Comparison of ENCODE assay signal across 23 cellular contexts in the genomic region with DNA sequence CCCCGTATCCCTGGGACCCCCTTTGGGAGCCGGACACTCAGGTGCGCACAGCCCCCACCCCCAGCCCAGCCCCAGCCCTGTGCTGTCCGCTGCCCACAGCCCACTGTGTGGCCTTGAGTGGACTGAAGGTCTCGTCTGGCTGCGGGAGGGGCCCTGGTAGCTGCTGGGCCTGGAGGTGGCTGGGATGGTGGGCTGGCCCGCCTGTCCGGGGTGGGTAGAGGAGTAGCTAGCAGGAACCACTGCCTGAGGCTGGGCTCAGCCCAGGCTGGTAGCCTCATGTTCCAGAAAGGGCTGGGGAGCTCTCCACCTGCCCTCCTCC. TPM values are rescaled to one million over a fixed set of nuclear protein-coding genes. Genes with fewer than 3 reads are reported as not detected.
DNase-seq lines count a peak whose midpoint lies in the region; ATAC-seq and TF ChIP-seq lines count a peak whose summit lies in the region.
"Had no signal": no experiment of that assay in that cellular context is flagged by ENCODE, and none has a peak within 500 bp of the region (broad histone marks: within the 10 kb centered on the region; RNA-seq: fewer than 3 reads in every experiment).

No MANE protein-coding gene starts in this region.

- CTCF ChIA-PET in MCF 10A (lab: Yijun Ruan, JAX) = interaction anchor here (1.6 kb wide), 1 partner anchor 10 kb away, joined by 4 read pairs; no protein-coding TSS in a partner anchor
- CTCF ChIA-PET in mammary epithelial cell (lab: Charles Lee; ENCODE audit: low non-redundant PET) = no interaction called here

- no peaks in the 10 kb centered on the region for H3K4me1 ChIP-seq in mammary epithelial cell (ENCODE audit: insufficient read depth, low read length)
- H3K4me1 ChIP-seq in lower lobe of right lung = no peaks in the 10 kb centered on the region
- H3K4me1 ChIP-seq in stomach = peaks cover 8 to 47% (median 41%) of the 10 kb centered on the region in 4 donors
- H3K4me1 ChIP-seq: Peyer's patch had no signal

- H3K9me3 Mint-ChIP-seq in MCF 10A (ENCODE audit: unreplicated experiment) = peaks cover 9% of the 10 kb centered on the region
- H3K9me3 Mint-ChIP-seq in activated T-helper 1 cell treated with anti-CD3 and anti-CD28 coated beads, Interleukin-12 subunit alpha, Interleukin-12 subunit beta, Interleukin-2, Interleukin-4 antibody, amounts not matched to agents 30 ng/mL and 10 ng/mL and 1 ng/mL, durations not matched to agents 14 hours and 24 hours and 36 hours = no peaks in the 10 kb centered on the region
- H3K9me3 Mint-ChIP-seq: CD4-positive, CD25-positive, alpha-beta regulatory T cell had no signal

- intact Hi-C loops in MCF 10A (cut with micrococcal nuclease) = no loop called here
- intact Hi-C loops in mammary epithelial cell (cut with micrococcal nuclease) = no loop called here
- intact Hi-C loops in lower lobe of right lung (cut with DNase I) = no loop called here
- intact Hi-C loops in stomach (cut with DNase I; ENCODE audit: low total_unique reads) = no loop called here
- intact Hi-C loops in activated T-helper 1 cell treated with anti-CD3 and anti-CD28 coated beads, Interleukin-12 subunit alpha, Interleukin-12 subunit beta, Interleukin-2, Interleukin-4 antibody, amounts not matched to agents 30 ng/mL and 10 ng/mL and 1 ng/mL, durations not matched to agents 14 hours and 24 hours and 36 hours (cut with micrococcal nuclease) = no loop called here

- DNase-seq in MCF 10A (ENCODE audit: unreplicated experiment) (peak; percentile 26), mammary epithelial cell (no peak), NCI-H226 (peak; percentile 36), lower lobe of right lung (peak; percentile 34), stomach (no peak)
- no peak for DNase-seq in activated naive CD4-positive, alpha-beta T cell treated with anti-CD3 and anti-CD28 coated beads, Interleukin-2, amount 50 U/mL, for 16 hours
- no peak for DNase-seq in activated T-helper 1 cell treated with anti-CD3 and anti-CD28 coated beads, Interleukin-12 subunit alpha, Interleukin-12 subunit beta, Interleukin-2, Interleukin-4 antibody, amounts not matched to agents 30 ng/mL and 10 ng/mL and 1 ng/mL, durations not matched to agents 14 hours and 24 hours and 36 hours (ENCODE audit: low spot score)
- DNase-seq in stimulated activated CD8-positive, alpha-beta memory T cell treated with anti-CD3 and anti-CD28 coated beads, Interleukin-4, amount 100 ng/mL, for 48 hours = no peak
- DNase-seq: AML-193; CD4-positive, CD25-positive, alpha-beta regulatory T cell; DMS79; GOT3; KBM-7; NCI-H1092; NCI-H1436; NCI-H1930; NCI-H345; NCI-H524; NCI-H774; NK-92 treated with Interleukin-12 subunit alpha and Interleukin-12 subunit beta, amount 100 ng/mL, for 24 hours; Peyer's patch had no signal

- H3K27ac ChIP-seq in mammary epithelial cell (ENCODE audit: insufficient read depth, low read depth, low read length) (no peak overlapping the region), lower lobe of right lung (no peak overlapping the region), stomach (peak overlapping the region in 3 of 5 donors; percentile 1 to 65 (median 23))
- H3K27ac ChIP-seq: 22Rv1, Peyer's patch had no signal

- 84% methylated on average over 5 of the region's 8 CpGs for WGBS in mammary epithelial cell (ENCODE audit: low coverage, missing lambda C conversion rate)
- WGBS in stomach, 5 donors = 52 to 81% (median 65%) methylated on average over 5 to 8 of the region's 8 CpGs; no CpG with 5 or more reads in 1 of the 5 donors

- no peak for TF ChIP-seq CTCF in MCF 10A (IDR thresholded peaks at IDR 0.05; ENCODE audit: unreplicated experiment)
- no peak for TF ChIP-seq CTCF in mammary epithelial cell (conservative IDR thresholded peaks at IDR 0.05 in 1 of 2, IDR thresholded peaks at IDR 0.05 in 1 of 2; ENCODE audit: extremely low read depth in 1 of 2, insufficient read depth in 1 of 2, low read depth in 1 of 2, low read length in 2 of 2)
- no peak for TF ChIP-seq CTCF in lower lobe of right lung (IDR thresholded peaks at IDR 0.05)
- no peak for TF ChIP-seq CTCF in stomach (IDR thresholded peaks at IDR 0.05)

- in situ Hi-C loops in mammary epithelial cell (cut with MboI; ENCODE audit: low sequenced_read_pairs in 2 of 2) = no loop called here

- no peaks in the 10 kb centered on the region for H3K27me3 Mint-ChIP-seq in MCF 10A (ENCODE audit: insufficient read depth, unreplicated experiment)
- H3K27me3 Mint-ChIP-seq in activated T-helper 1 cell treated with anti-CD3 and anti-CD28 coated beads, Interleukin-12 subunit alpha, Interleukin-12 subunit beta, Interleukin-2, Interleukin-4 antibody, amounts not matched to agents 30 ng/mL and 10 ng/mL and 1 ng/mL, durations not matched to agents 14 hours and 24 hours and 36 hours (ENCODE audit: insufficient read depth) = peaks cover 2% of the 10 kb centered on the region

- H3K36me3 ChIP-seq in mammary epithelial cell (ENCODE audit: insufficient read depth, low read length) = no peaks in the 10 kb centered on the region
- no peaks in the 10 kb centered on the region for H3K36me3 ChIP-seq in lower lobe of right lung
- no peaks in the 10 kb centered on the region for H3K36me3 ChIP-seq in stomach
- H3K36me3 ChIP-seq: Peyer's patch had no signal

- no peak overlapping the region for H2AFZ ChIP-seq in mammary epithelial cell (ENCODE audit: low read depth, low read length)

- BruUV-seq in MCF 10A (replicated peaks; lab: Mats Ljungman, UMichigan) (no TSS peak), mammary epithelial cell (replicated peaks; lab: Mats Ljungman, UMichigan) (no TSS peak)

- POLR2A ChIA-PET in MCF 10A (lab: Yijun Ruan, JAX) = no interaction called here

- no peak for TF ChIP-seq POLR2A in stomach (IDR thresholded peaks at IDR 0.05)

- no peaks in the 10 kb centered on the region for H4K20me1 ChIP-seq in mammary epithelial cell (ENCODE audit: insufficient read depth, low read length)

- no peaks in the 10 kb centered on the region for H3K9me3 ChIP-seq in mammary epithelial cell (replicated peaks; ENCODE audit: insufficient read depth, low read length)
- no peaks in the 10 kb centered on the region for H3K9me3 ChIP-seq in lower lobe of right lung
- no peaks in the 10 kb centered on the region for H3K9me3 ChIP-seq in stomach
- H3K9me3 ChIP-seq: Peyer's patch had no signal

- H3K4me3 Mint-ChIP-seq in MCF 10A (ENCODE audit: unreplicated experiment) = no peak overlapping the region
- no peak overlapping the region for H3K4me3 Mint-ChIP-seq in activated T-helper 1 cell treated with anti-CD3 and anti-CD28 coated beads, Interleukin-12 subunit alpha, Interleukin-12 subunit beta, Interleukin-2, Interleukin-4 antibody, amounts not matched to agents 30 ng/mL and 10 ng/mL and 1 ng/mL, durations not matched to agents 14 hours and 24 hours and 36 hours

- peaks cover 11% of the 10 kb centered on the region for H3K4me1 Mint-ChIP-seq in MCF 10A (ENCODE audit: insufficient read depth, unreplicated experiment)
- no peaks in the 10 kb centered on the region for H3K4me1 Mint-ChIP-seq in activated T-helper 1 cell treated with anti-CD3 and anti-CD28 coated beads, Interleukin-12 subunit alpha, Interleukin-12 subunit beta, Interleukin-2, Interleukin-4 antibody, amounts not matched to agents 30 ng/mL and 10 ng/mL and 1 ng/mL, durations not matched to agents 14 hours and 24 hours and 36 hours (ENCODE audit: low read depth)
- H3K4me1 Mint-ChIP-seq: CD4-positive, CD25-positive, alpha-beta regulatory T cell had no signal

- TF ChIP-seq EP300 in stomach (IDR thresholded peaks at IDR 0.05) = no peak

- no peak for ATAC-seq in lower lobe of right lung

- H3K36me3 Mint-ChIP-seq in MCF 10A (ENCODE audit: insufficient read depth, unreplicated experiment) = no peaks in the 10 kb centered on the region
- no peaks in the 10 kb centered on the region for H3K36me3 Mint-ChIP-seq in activated T-helper 1 cell treated with anti-CD3 and anti-CD28 coated beads, Interleukin-12 subunit alpha, Interleukin-12 subunit beta, Interleukin-2, Interleukin-4 antibody, amounts not matched to agents 30 ng/mL and 10 ng/mL and 1 ng/mL, durations not matched to agents 14 hours and 24 hours and 36 hours (ENCODE audit: low read depth)
- H3K36me3 Mint-ChIP-seq: CD4-positive, CD25-positive, alpha-beta regulatory T cell had no signal

- peak overlapping the region; percentile 69 for H3K27ac Mint-ChIP-seq in MCF 10A (ENCODE audit: low read depth, unreplicated experiment)
- H3K27ac Mint-ChIP-seq in activated T-helper 1 cell treated with anti-CD3 and anti-CD28 coated beads, Interleukin-12 subunit alpha, Interleukin-12 subunit beta, Interleukin-2, Interleukin-4 antibody, amounts not matched to agents 30 ng/mL and 10 ng/mL and 1 ng/mL, durations not matched to agents 14 hours and 24 hours and 36 hours = no peak overlapping the region
- H3K27ac Mint-ChIP-seq: CD4-positive, CD25-positive, alpha-beta regulatory T cell had no signal

- H3K4me3 ChIP-seq in mammary epithelial cell (replicated peaks in 1 of 3; ENCODE audit: insufficient read depth in 1 of 3, low read depth in 2 of 3, low read length in 3 of 3) (no peak overlapping the region), lower lobe of right lung (no peak overlapping the region), stomach (no peak overlapping the region)
- H3K4me3 ChIP-seq: Peyer's patch had no signal

- H3K4me2 ChIP-seq in mammary epithelial cell (ENCODE audit: insufficient read depth, low read depth, low read length) = no peak overlapping the region

- H3K27me3 ChIP-seq in mammary epithelial cell (ENCODE audit: insufficient read depth, low read length) (no peaks in the 10 kb centered on the region), lower lobe of right lung (ENCODE audit: low read depth) (peaks cover 29% of the 10 kb centered on the region), stomach (peaks cover 4 to 69% (median 26%) of the 10 kb centered on the region in 3 donors)
- H3K27me3 ChIP-seq: Peyer's patch had no signal

- H3K79me2 ChIP-seq in mammary epithelial cell (ENCODE audit: insufficient read depth, low read length) = no peaks in the 10 kb centered on the region

- dilution Hi-C loops in mammary epithelial cell (cut with HindIII; ENCODE audit: low sequenced_read_pairs) = no loop called here

- H3K9ac ChIP-seq in mammary epithelial cell (ENCODE audit: insufficient read depth, low read length) = no peak overlapping the region

RNA-seq across cellular contexts. Expression of a gene that starts 4.6 kb away (rescaled TPM):
- total RNA-seq in MCF 10A (2022) (not detected in 2 replicates), mammary epithelial cell (under 1 TPM in 1 of 2 donors, not detected in 1; under 0.01 TPM), lower lobe of right lung (0.09 TPM), stomach (100 to 1,000 TPM in 2 of 5 donors, 10 to 100 TPM in 2, under 1 TPM in 1; 0.29 to 215 (median 84.4) TPM)
- polyA plus RNA-seq in mammary epithelial cell (not detected), stomach (100 to 1,000 TPM in 2 of 3 donors, 10 to 100 TPM in 1; 80.3 to 170 (median 150) TPM)
- not detected for polyA minus RNA-seq in mammary epithelial cell
- total RNA-seq in activated T-helper 1 cell treated with anti-CD3 and anti-CD28 coated beads, Interleukin-12 subunit alpha, Interleukin-12 subunit beta, Interleukin-2, Interleukin-4 antibody, amounts not matched to agents 30 ng/mL and 10 ng/mL and 1 ng/mL, durations not matched to agents 14 hours and 24 hours and 36 hours = not detected in 2 replicates
- total RNA-seq: CD4-positive, CD25-positive, alpha-beta regulatory T cell; HT1080; Peyer's patch had no signal

RNA-seq across cellular contexts. Expression of a gene that starts 33.6 kb away (rescaled TPM):
- total RNA-seq in MCF 10A (2022) = 0.02 TPM in 2 replicates
- not detected for total RNA-seq in mammary epithelial cell
- not detected for polyA plus RNA-seq in mammary epithelial cell
- polyA minus RNA-seq in mammary epithelial cell = not detected
- not detected for total RNA-seq in lower lobe of right lung
- 1,000 to 10,000 TPM in 1 of 5 donors, 1 to 10 TPM in 1, under 1 TPM in 3; under 0.01 to 1,040 (median 0.45) TPM for total RNA-seq in stomach
- polyA plus RNA-seq in stomach = not detected
- not detected in 2 replicates for total RNA-seq in activated T-helper 1 cell treated with anti-CD3 and anti-CD28 coated beads, Interleukin-12 subunit alpha, Interleukin-12 subunit beta, Interleukin-2, Interleukin-4 antibody, amounts not matched to agents 30 ng/mL and 10 ng/mL and 1 ng/mL, durations not matched to agents 14 hours and 24 hours and 36 hours
- total RNA-seq: CD4-positive, CD25-positive, alpha-beta regulatory T cell; HT1080 had no signal
- polyA plus RNA-seq: CD4-positive, CD25-positive, alpha-beta regulatory T cell had no signal

Comparison
In these comparisons a context has a peak if more than half of its experiments do, and no peak if none do; other contexts are left out.
1. DNase-seq: peak in MCF 10A (single experiment), NCI-H226 (single experiment) and lower lobe of right lung (single experiment); none in mammary epithelial cell (single experiment), stomach (single experiment), activated naive CD4-positive, alpha-beta T cell treated with anti-CD3 and anti-CD28 coated beads, Interleukin-2, amount 50 U/mL, for 16 hours (single experiment), activated T-helper 1 cell treated with anti-CD3 and anti-CD28 coated beads, Interleukin-12 subunit alpha, Interleukin-12 subunit beta, Interleukin-2, Interleukin-4 antibody, amounts not matched to agents 30 ng/mL and 10 ng/mL and 1 ng/mL, durations not matched to agents 14 hours and 24 hours and 36 hours (single experiment) and stimulated activated CD8-positive, alpha-beta memory T cell treated with anti-CD3 and anti-CD28 coated beads, Interleukin-4, amount 100 ng/mL, for 48 hours (single experiment).
2. H3K27ac ChIP-seq: peak in stomach (3 of 5); none in mammary epithelial cell (single experiment) and lower lobe of right lung (single experiment).